14 cellular contexts compared by ENCODE assay signal in genomic region chr2:69482471-69482870, GRCh38. TPM values are rescaled to one million over a fixed set of nuclear protein-coding genes. Genes with fewer than 3 reads are reported as not detected.
DNase-seq lines count a peak whose midpoint lies in the region; ATAC-seq and TF ChIP-seq lines count a peak whose summit lies in the region.
"Had no signal": no experiment of that assay in that cellular context is flagged by ENCODE, and none has a peak within 500 bp of the region (broad histone marks: within the 10 kb centered on the region; RNA-seq: fewer than 3 reads in every experiment).

No MANE protein-coding gene starts in this region.

- no peaks in the 10 kb centered on the region for H3K4me1 ChIP-seq in esophagus muscularis mucosa
- H3K4me1 ChIP-seq: psoas muscle had no signal

- peaks cover 4 to 62% (median 41%) of the 10 kb centered on the region in 4 donors for H3K36me3 ChIP-seq in esophagus muscularis mucosa

- peak overlapping the region; percentile 2 to 41 for H3K27ac Mint-ChIP-seq in effector memory CD8-positive, alpha-beta T cell
- H3K27ac Mint-ChIP-seq: activated naive CD4-positive, alpha-beta T cell treated with anti-CD3 and anti-CD28 coated beads, Interleukin-2, amount 50 U/mL, for 72 hours had no signal

- TF ChIP-seq CTCF in 22Rv1 (IDR thresholded peaks at IDR 0.05): no peak
- no peak for TF ChIP-seq CTCF in GM13976 (IDR thresholded peaks at IDR 0.05; ENCODE audit: borderline replicate concordance, control extremely low read depth, extremely low read depth, insufficient read depth, missing control alignments)
- no peak for TF ChIP-seq CTCF in esophagus muscularis mucosa (IDR thresholded peaks at IDR 0.05)

- H3K4me3 Mint-ChIP-seq in effector memory CD8-positive, alpha-beta T cell: no peak overlapping the region
- H3K4me3 Mint-ChIP-seq: central memory CD8-positive, alpha-beta T cell had no signal

- H3K4me3 ChIP-seq in esophagus muscularis mucosa: no peak overlapping the region
- H3K4me3 ChIP-seq: psoas muscle, SJSA1, upper lobe of left lung had no signal

- no peak for TF ChIP-seq POLR2A in esophagus muscularis mucosa (IDR thresholded peaks at IDR 0.05; ENCODE audit: low read depth)

- H3K27ac ChIP-seq in 22Rv1 (peak overlapping the region; percentile 85), esophagus muscularis mucosa (replicated peaks in 1 of 4) (no peak overlapping the region)
- H3K27ac ChIP-seq: psoas muscle, SJSA1, upper lobe of left lung had no signal

- no peaks in the 10 kb centered on the region for H3K9me3 ChIP-seq in esophagus muscularis mucosa
- H3K9me3 ChIP-seq: psoas muscle, SJSA1, upper lobe of left lung had no signal

- DNase-seq in DMS53 treated with DMSO at 0.1 percent for 48 hours (lab: John Stamatoyannopoulos, UW; ENCODE audit: unreplicated experiment) (peak; percentile 12), NCI-H2107 treated with DMSO at 0.1 percent for 48 hours (lab: John Stamatoyannopoulos, UW; ENCODE audit: unreplicated experiment) (peak; percentile 71), NCI-H1930 (lab: John Stamatoyannopoulos, UW) (no peak), GM13976 (ENCODE audit: low spot score) (no peak), esophagus muscularis mucosa (ENCODE audit: extremely low spot score) (no peak)
- no peak for DNase-seq in effector memory CD8-positive, alpha-beta T cell
- DNase-seq: psoas muscle; stimulated activated CD4-positive, alpha-beta T cell treated with anti-CD3 and anti-CD28 coated beads, Interleukin-1b, Interleukin-23, amount 100 ng/mL, for 48 hours; upper lobe of left lung had no signal

- 76% methylated on average over 3 of the region's 3 CpGs for WGBS in esophagus muscularis mucosa

- no peaks in the 10 kb centered on the region for H3K27me3 ChIP-seq in esophagus muscularis mucosa
- H3K27me3 ChIP-seq: SJSA1, upper lobe of left lung had no signal

- peaks cover 55% of the 10 kb centered on the region for H3K36me3 Mint-ChIP-seq in effector memory CD8-positive, alpha-beta T cell (ENCODE audit: insufficient read depth)

- H3K9me3 Mint-ChIP-seq in effector memory CD8-positive, alpha-beta T cell: no peaks in the 10 kb centered on the region
- H3K9me3 Mint-ChIP-seq: activated naive CD4-positive, alpha-beta T cell treated with anti-CD3 and anti-CD28 coated beads, Interleukin-2, amount 50 U/mL, for 72 hours; central memory CD8-positive, alpha-beta T cell had no signal

- in situ Hi-C loops in GM13976 (cut with MboI; ENCODE audit: low sequenced_read_pairs, unreplicated experiment): no loop called here

- TF ChIP-seq EP300 in esophagus muscularis mucosa (IDR thresholded peaks at IDR 0.05): no peak

- peaks cover 8 to 20% of the 10 kb centered on the region in 2 donors for H3K4me1 Mint-ChIP-seq in effector memory CD8-positive, alpha-beta T cell (ENCODE audit: low read depth in 2 of 2)

- no peak for ATAC-seq in effector memory CD8-positive, alpha-beta T cell (replicated peaks)
- ATAC-seq in HG03045 (IDR thresholded peaks at IDR 0.05; ENCODE audit: unreplicated experiment): no peak
- ATAC-seq: psoas muscle had no signal

- intact Hi-C loops in esophagus muscularis mucosa (cut with DNase I): no loop called here

- no peaks in the 10 kb centered on the region for H3K27me3 Mint-ChIP-seq in effector memory CD8-positive, alpha-beta T cell
- H3K27me3 Mint-ChIP-seq: central memory CD8-positive, alpha-beta T cell had no signal

RNA-seq across cellular contexts. Expression of gene NFU1, which starts 45.2 kb away (rescaled TPM):
- 10 to 100 TPM; 45.4 to 74.8 (median 48.8) TPM for total RNA-seq in esophagus muscularis mucosa

Comparison
In these comparisons a context has a peak if more than half of its experiments do, and no peak if none do; other contexts are left out.
1. DNase-seq: peak in DMS53 treated with DMSO at 0.1 percent for 48 hours (single experiment) and NCI-H2107 treated with DMSO at 0.1 percent for 48 hours (single experiment); none in effector memory CD8-positive, alpha-beta T cell (0 of 3), NCI-H1930 (0 of 2), GM13976 (single experiment) and esophagus muscularis mucosa (single experiment).